In genomic region chr13:46961719-46962118, GRCh38 we compare ENCODE assay signal across 9 cellular contexts.
DNase-seq lines count a peak whose midpoint lies in the region; ATAC-seq and TF ChIP-seq lines count a peak whose summit lies in the region.
"Had no signal": no experiment of that assay in that cellular context is flagged by ENCODE, and none has a peak within 500 bp of the region (broad histone marks: within the 10 kb centered on the region; RNA-seq: fewer than 3 reads in every experiment).

No MANE protein-coding gene starts in this region.

- H3K27me3 ChIP-seq in neuronal stem cell (ENCODE audit: control insufficient read depth in 3 of 3, insufficient read depth in 3 of 3, low read depth in 1 of 3, low read length in 3 of 3) = no peaks in the 10 kb centered on the region
- no peaks in the 10 kb centered on the region for H3K27me3 ChIP-seq in ascending aorta

- peaks cover 0 to 2% (median 0%) of the 10 kb centered on the region in 7 donors for H3K9me3 Mint-ChIP-seq in CD14-positive monocyte
- H3K9me3 Mint-ChIP-seq in stimulated activated effector memory CD8-positive, alpha-beta T cell treated with anti-CD3 and anti-CD28 coated beads, Interleukin-12 subunit alpha, Interleukin-12 subunit beta, amount 100 ng/mL, for 72 hours = no peaks in the 10 kb centered on the region
- H3K9me3 Mint-ChIP-seq: activated T-cell treated with anti-CD3 and anti-CD28 coated beads, Interleukin-2, amount 50 U/mL, for 4 hours had no signal

- H3K27ac ChIP-seq in neuronal stem cell (replicated peaks; ENCODE audit: low read length) (no peak overlapping the region), ascending aorta (no peak overlapping the region)

- H4K8ac ChIP-seq in neuronal stem cell (ENCODE audit: low read depth, low read length) = no peak overlapping the region

- peak overlapping the region in 5 of 7 donors; percentile 6 to 91 (median 72) for H3K27ac Mint-ChIP-seq in CD14-positive monocyte
- no peak overlapping the region for H3K27ac Mint-ChIP-seq in stimulated activated effector memory CD8-positive, alpha-beta T cell treated with anti-CD3 and anti-CD28 coated beads, Interleukin-12 subunit alpha, Interleukin-12 subunit beta, amount 100 ng/mL, for 72 hours

- DNase-seq in CD14-positive monocyte (ENCODE audit: low spot score) = peak; percentile 65
- DNase-seq in amniotic epithelial cell (ENCODE audit: low read depth) = peak; percentile 74
- no peak for DNase-seq in stimulated activated effector memory CD8-positive, alpha-beta T cell treated with anti-CD3 and anti-CD28 coated beads, Interleukin-12 subunit alpha, Interleukin-12 subunit beta, amount 100 ng/mL, for 72 hours (ENCODE audit: low spot score in 2 of 2)
- DNase-seq in neuronal stem cell (ENCODE audit: low spot score) = no peak
- no peak for DNase-seq in NCI-H1105 treated with DMSO at 0.1 percent for 48 hours (lab: John Stamatoyannopoulos, UW)
- no peak for DNase-seq in ascending aorta (ENCODE audit: low spot score in 2 of 2)
- DNase-seq: activated T-cell treated with anti-CD3 and anti-CD28 coated beads, Interleukin-2, amount 50 U/mL, for 4 hours had no signal

- ATAC-seq in GM19395 (IDR thresholded peaks at IDR 0.05; ENCODE audit: unreplicated experiment) = peak; percentile 100
- ATAC-seq in HG03175 (IDR thresholded peaks at IDR 0.05; ENCODE audit: unreplicated experiment) = peak; percentile 99
- peak; percentile 69 for ATAC-seq in stimulated activated effector memory CD8-positive, alpha-beta T cell treated with anti-CD3 and anti-CD28 coated beads, Interleukin-12 subunit alpha, Interleukin-12 subunit beta, amount 100 ng/mL, for 72 hours

- WGBS in neuronal stem cell (ENCODE audit: extremely low coverage in 2 of 2, insufficient read length in 2 of 2, insufficient replicate concordance in 1 of 2), 2 donors = no CpG with 5 or more reads among the region's 2 CpGs

- H2AFZ ChIP-seq in neuronal stem cell (ENCODE audit: low read length) = no peak overlapping the region

- H3K27me3 Mint-ChIP-seq in CD14-positive monocyte (ENCODE audit: low read depth in 3 of 3) = no peaks in the 10 kb centered on the region

- TF ChIP-seq CTCF in CD14-positive monocyte (IDR thresholded peaks at IDR 0.05) = no peak
- TF ChIP-seq CTCF in ascending aorta (IDR thresholded peaks at IDR 0.05) = no peak

- no peak overlapping the region for H2BK120ac ChIP-seq in neuronal stem cell (ENCODE audit: low read depth, low read length)

- H3K18ac ChIP-seq in neuronal stem cell (ENCODE audit: low read length) = no peak overlapping the region

- H3K9me3 ChIP-seq in neuronal stem cell (replicated peaks in 1 of 2; ENCODE audit: control insufficient read depth in 2 of 2, insufficient read depth in 1 of 2, low read depth in 1 of 2, low read length in 2 of 2) (no peaks in the 10 kb centered on the region), ascending aorta (no peaks in the 10 kb centered on the region)

- no peaks in the 10 kb centered on the region for H3K36me3 Mint-ChIP-seq in CD14-positive monocyte
- H3K36me3 Mint-ChIP-seq in stimulated activated effector memory CD8-positive, alpha-beta T cell treated with anti-CD3 and anti-CD28 coated beads, Interleukin-12 subunit alpha, Interleukin-12 subunit beta, amount 100 ng/mL, for 72 hours = no peaks in the 10 kb centered on the region

- H3K4me1 ChIP-seq in neuronal stem cell (ENCODE audit: control insufficient read depth in 2 of 2, insufficient read depth in 1 of 2, low read depth in 1 of 2, low read length in 2 of 2) (no peaks in the 10 kb centered on the region), ascending aorta (no peaks in the 10 kb centered on the region)

- H3K4me3 ChIP-seq in neuronal stem cell (ENCODE audit: low read length in 2 of 2) (no peak overlapping the region), ascending aorta (no peak overlapping the region)

- peaks cover 15% of the 10 kb centered on the region for H3K4me1 Mint-ChIP-seq in CD14-positive monocyte
- H3K4me1 Mint-ChIP-seq in stimulated activated effector memory CD8-positive, alpha-beta T cell treated with anti-CD3 and anti-CD28 coated beads, Interleukin-12 subunit alpha, Interleukin-12 subunit beta, amount 100 ng/mL, for 72 hours = no peaks in the 10 kb centered on the region

- H4K91ac ChIP-seq in neuronal stem cell (ENCODE audit: low read depth, low read length, poor library complexity) = no peak overlapping the region

- H3K14ac ChIP-seq in neuronal stem cell (ENCODE audit: low read length) = no peak overlapping the region

- H3K9ac ChIP-seq in neuronal stem cell (ENCODE audit: low read depth, low read length, poor library complexity) = no peak overlapping the region

- no peaks in the 10 kb centered on the region for H3K79me1 ChIP-seq in neuronal stem cell (ENCODE audit: low read depth, low read length)

- H3K4ac ChIP-seq in neuronal stem cell (ENCODE audit: low read length) = no peak overlapping the region

- no peak overlapping the region for H3K23ac ChIP-seq in neuronal stem cell (ENCODE audit: low read depth, low read length, poor library complexity)

- H2BK12ac ChIP-seq in neuronal stem cell (ENCODE audit: low read length) = no peak overlapping the region

- intact Hi-C loops in CD14-positive monocyte (cut with micrococcal nuclease) (loop anchor here in 1 of 2 donors (5.0 kb wide), 1 partner anchor 619 kb away; no protein-coding TSS in a partner anchor), ascending aorta (cut with DNase I) (no loop called here)

- H3K4me3 Mint-ChIP-seq in CD14-positive monocyte = no peak overlapping the region
- H3K4me3 Mint-ChIP-seq in stimulated activated effector memory CD8-positive, alpha-beta T cell treated with anti-CD3 and anti-CD28 coated beads, Interleukin-12 subunit alpha, Interleukin-12 subunit beta, amount 100 ng/mL, for 72 hours = no peak overlapping the region
- H3K4me3 Mint-ChIP-seq: activated T-cell treated with anti-CD3 and anti-CD28 coated beads, Interleukin-2, amount 50 U/mL, for 4 hours had no signal

- no peak overlapping the region for H2BK15ac ChIP-seq in neuronal stem cell (ENCODE audit: low read length)

- no peak overlapping the region for H2BK5ac ChIP-seq in neuronal stem cell (ENCODE audit: low read length)

- no peak overlapping the region for H3K4me2 ChIP-seq in neuronal stem cell (ENCODE audit: insufficient read depth, low read length, poor library complexity, severe bottlenecking)

- H3K36me3 ChIP-seq in neuronal stem cell (replicated peaks in 1 of 2; ENCODE audit: control insufficient read depth in 2 of 2, insufficient read depth in 2 of 2, low read length in 2 of 2) (no peaks in the 10 kb centered on the region), ascending aorta (no peaks in the 10 kb centered on the region)

- no peak overlapping the region for H2AK5ac ChIP-seq in neuronal stem cell (ENCODE audit: low read depth, low read length)

Comparison
In these comparisons a context has a peak if more than half of its experiments do, and no peak if none do; other contexts are left out.
1. DNase-seq: peak in CD14-positive monocyte (single experiment) and amniotic epithelial cell (single experiment); none in stimulated activated effector memory CD8-positive, alpha-beta T cell treated with anti-CD3 and anti-CD28 coated beads, Interleukin-12 subunit alpha, Interleukin-12 subunit beta, amount 100 ng/mL, for 72 hours (0 of 2), neuronal stem cell (single experiment), NCI-H1105 treated with DMSO at 0.1 percent for 48 hours (single experiment) and ascending aorta (0 of 2).
2. Peak in every context shown above with its lines, with median percentiles within 50 percentile points of each other: ATAC-seq.